ENCODE assay signal across 15 cellular contexts in the genomic region with DNA sequence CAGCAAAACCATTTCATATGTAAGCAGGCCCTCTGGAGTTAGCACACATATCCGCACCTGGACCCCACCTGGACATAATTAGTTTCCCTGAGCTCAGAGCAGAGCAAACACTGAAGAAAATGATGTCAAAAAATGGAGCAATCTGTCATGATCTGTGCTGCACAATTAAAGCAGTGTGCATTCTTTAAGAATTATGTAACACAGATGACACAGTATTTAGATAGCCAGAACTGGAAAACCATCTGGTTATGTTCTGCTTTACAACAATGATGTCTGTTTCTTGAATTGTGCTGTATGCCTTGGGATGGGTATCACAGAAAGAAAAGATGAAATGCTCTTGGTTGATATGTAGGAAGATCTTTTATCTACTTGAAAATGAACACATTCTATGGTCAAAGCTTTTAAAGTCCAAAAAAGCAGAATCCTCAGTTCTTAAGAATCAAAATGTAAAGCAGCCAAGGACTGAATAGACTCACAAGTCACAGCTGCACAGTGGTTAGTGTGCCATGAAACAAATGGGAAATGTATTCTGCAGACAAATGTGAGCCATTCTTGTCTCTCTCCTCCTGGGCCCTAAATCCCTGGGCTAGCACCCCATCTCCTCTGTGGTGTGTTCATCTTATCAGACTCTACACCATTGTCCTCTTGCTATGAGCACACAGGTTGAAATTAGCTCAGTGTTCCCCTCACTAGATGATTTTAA. TPM values are rescaled to one million over a fixed set of nuclear protein-coding genes. Genes with fewer than 3 reads are reported as not detected.
A peak's percentile ranks its signal among the peaks of the same experiment; 100 is the strongest.
DNase-seq lines count a peak whose midpoint lies in the region; FAIRE-seq and TF ChIP-seq lines count a peak whose summit lies in the region.
"Had no signal": no experiment of that assay in that cellular context is flagged by ENCODE, and none has a peak within 500 bp of the region (broad histone marks: within the 10 kb centered on the region; RNA-seq: fewer than 3 reads in every experiment).

No MANE protein-coding gene starts in this region.

- H3K27me3 ChIP-seq in mesenchymal stem cell (ENCODE audit: control insufficient read depth in 1 of 2, insufficient read depth in 1 of 2, low read length in 2 of 2) (peaks cover 0 to 4% of the 10 kb centered on the region in 2 experiments), transverse colon (no peaks in the 10 kb centered on the region)
- H3K27me3 ChIP-seq: stomach had no signal

- H4K91ac ChIP-seq in mesenchymal stem cell (ENCODE audit: low read length) = no peak overlapping the region

- no peak overlapping the region for H2BK5ac ChIP-seq in mesenchymal stem cell (ENCODE audit: low read depth, low read length, poor library complexity, severe bottlenecking)

- H2BK15ac ChIP-seq in mesenchymal stem cell (ENCODE audit: low read depth, poor library complexity, severe bottlenecking) = no peak overlapping the region

- TF ChIP-seq CTCF in transverse colon (IDR thresholded peaks at IDR 0.05) = no peak

- H3K4me3 ChIP-seq in mesenchymal stem cell (ENCODE audit: insufficient read depth in 1 of 2, low read depth in 1 of 2, low read length in 2 of 2) = peak overlapping the region in 1 of 2 experiments; percentile 21
- no peak overlapping the region for H3K4me3 ChIP-seq in transverse colon
- H3K4me3 ChIP-seq: stomach had no signal

- no peak overlapping the region for H3K4me2 ChIP-seq in mesenchymal stem cell (ENCODE audit: low read length, poor library complexity, severe bottlenecking)

- H2BK120ac ChIP-seq in mesenchymal stem cell (ENCODE audit: low read depth, low read length) = no peak overlapping the region

- no peaks in the 10 kb centered on the region for H3K79me1 ChIP-seq in mesenchymal stem cell (replicated peaks; ENCODE audit: low read length, poor library complexity, severe bottlenecking)

- intact Hi-C loops in transverse colon (cut with DNase I; ENCODE audit: low total_unique reads) = no loop called here

- in situ Hi-C loops in G401 (cut with HindIII; ENCODE audit: low sequenced_read_pairs) = no loop called here
- in situ Hi-C loops in transverse colon (cut with MboI; ENCODE audit: low pct_ligation_motif_present in 1 of 4, low pct_unique_long_range_greater_than_20kb in 1 of 4, low sequenced_read_pairs in 3 of 4) = loop anchor here in 2 of 4 donors (25.0 kb wide), 2 partner anchors 135 to 310 kb away; no protein-coding TSS in a partner anchor

- H4K8ac ChIP-seq in mesenchymal stem cell (ENCODE audit: low read length) = no peak overlapping the region

- TF ChIP-seq POLR2A in GM12891 (IDR thresholded peaks at IDR 0.05; ENCODE audit: low read depth, low read length) = no peak
- TF ChIP-seq POLR2A in transverse colon (IDR thresholded peaks at IDR 0.05) = no peak

- H3K27ac ChIP-seq in mesenchymal stem cell (ENCODE audit: low read length, poor library complexity, severe bottlenecking) (no peak overlapping the region), transverse colon (no peak overlapping the region)
- H3K27ac ChIP-seq: C4-2B, stomach had no signal

- no peak for TF ChIP-seq EP300 in transverse colon (IDR thresholded peaks at IDR 0.05; ENCODE audit: low read depth)

- no peak overlapping the region for H2AK5ac ChIP-seq in mesenchymal stem cell (ENCODE audit: low read length, severe bottlenecking)

- no peaks in the 10 kb centered on the region for H3K36me3 ChIP-seq in mesenchymal stem cell (ENCODE audit: control insufficient read depth in 1 of 2, insufficient read depth in 2 of 2, low read depth in 1 of 2, low read length in 2 of 2)
- H3K36me3 ChIP-seq in transverse colon = no peaks in the 10 kb centered on the region
- H3K36me3 ChIP-seq: stomach had no signal

- H3K14ac ChIP-seq in mesenchymal stem cell (ENCODE audit: low read length in 2 of 2) = no peak overlapping the region

- peak; percentile 86 for DNase-seq in G401 (ENCODE audit: low spot score)
- peak; percentile 49 for DNase-seq in NCI-H2171 (lab: John Stamatoyannopoulos, UW)
- DNase-seq in cerebellar cortex (ENCODE audit: low spot score) = peak; percentile 82
- peak; percentile 10 for DNase-seq in mesenchymal stem cell
- DNase-seq in GM12891 (ENCODE audit: insufficient read length, low spot score) = no peak
- no peak for DNase-seq in transverse colon
- DNase-seq in T-helper 2 cell = no peak
- no peak for DNase-seq in frontal cortex (ENCODE audit: low spot score in 2 of 2)
- DNase-seq: activated T-cell treated with anti-CD3 and anti-CD28 coated beads, Interleukin-2, amount 50 U/mL, for 24 hours; GDM1; islet precursor cell; NCI-H1092; retina; stomach had no signal

- H2BK12ac ChIP-seq in mesenchymal stem cell (ENCODE audit: low read length in 2 of 2) = no peak overlapping the region

- no peak overlapping the region for H3K18ac ChIP-seq in mesenchymal stem cell (ENCODE audit: low read depth in 1 of 2, low read length in 2 of 2)

- H3K23ac ChIP-seq in mesenchymal stem cell (ENCODE audit: low read length in 2 of 2) = no peak overlapping the region

- no peak overlapping the region for H3K4ac ChIP-seq in mesenchymal stem cell (ENCODE audit: low read depth in 1 of 2, low read length in 2 of 2)

- H3K9me3 ChIP-seq in mesenchymal stem cell (ENCODE audit: control insufficient read depth, low read length) (no peaks in the 10 kb centered on the region), transverse colon (no peaks in the 10 kb centered on the region)
- H3K9me3 ChIP-seq: stomach had no signal

- H2AFZ ChIP-seq in mesenchymal stem cell (ENCODE audit: low read depth, low read length) = no peak overlapping the region

- 69% methylated on average over 1 of the region's 1 CpG for WGBS in mesenchymal stem cell
- 50 to 73% methylated on average over 1 of the region's 1 CpG for WGBS in transverse colon (ENCODE audit: low coverage in 1 of 2), 2 donors

- peak overlapping the region; percentile 30 for H3K9ac ChIP-seq in mesenchymal stem cell (ENCODE audit: low read length)

- FAIRE-seq in GM12891 (lab: Jason Lieb, UNC) (no peak), frontal cortex (lab: Jason Lieb, UNC) (no peak)

- H3K4me1 ChIP-seq in mesenchymal stem cell (ENCODE audit: control insufficient read depth, insufficient read depth, low read depth, low read length) = peaks cover 3% of the 10 kb centered on the region
- no peaks in the 10 kb centered on the region for H3K4me1 ChIP-seq in transverse colon
- H3K4me1 ChIP-seq: stomach had no signal

TF ChIP-seq in GM12891, 5 proteins besides CTCF, POLR2A, EP300 and RAD21:
- TF ChIP-seq PAX5 (IDR thresholded peaks at IDR 0.05; ENCODE audit: insufficient read depth, low read length, severe bottlenecking) (no peak), POLR2AphosphoS5 (IDR thresholded peaks at IDR 0.05; ENCODE audit: low read depth, low read length) (no peak), POU2F2 (IDR thresholded peaks at IDR 0.05; ENCODE audit: low read depth, low read length) (no peak), TAF1 (IDR thresholded peaks at IDR 0.05; ENCODE audit: low read depth, low read length) (no peak), SPI1 (IDR thresholded peaks at IDR 0.05; ENCODE audit: low read depth, low read length) (no peak)

RNA-seq across cellular contexts. Expression of a gene that starts 36.8 kb away (rescaled TPM):
- not detected in 2 replicates for total RNA-seq in G401 (2014; rRNA removed; shearing (Covaris generic))
- polyA plus RNA-seq in mesenchymal stem cell (2013, experiment 1 of 2) = 0.01 TPM
- polyA plus RNA-seq in mesenchymal stem cell (2013, experiment 2 of 2) = not detected
- polyA plus RNA-seq in GM12891 (2012; ENCODE audit: low read depth, missing spikeins) = not detected
- not detected for total RNA-seq in transverse colon
- total RNA-seq in frontal cortex = not detected

Comparison
In these comparisons a context has a peak if more than half of its experiments do, and no peak if none do; other contexts are left out.
1. DNase-seq: peak in G401 (single experiment), NCI-H2171 (single experiment), cerebellar cortex (single experiment) and mesenchymal stem cell (single experiment); none in GM12891 (single experiment), transverse colon (single experiment), T-helper 2 cell (0 of 5) and frontal cortex (0 of 2).